ENCODE assay signal across 17 cellular contexts in genomic region chr10:66322261-66322660, GRCh38.
DNase-seq lines count a peak whose midpoint lies in the region; ATAC-seq and TF ChIP-seq lines count a peak whose summit lies in the region.
"Had no signal": no experiment of that assay in that cellular context is flagged by ENCODE, and none has a peak within 500 bp of the region (broad histone marks: within the 10 kb centered on the region; RNA-seq: fewer than 3 reads in every experiment).

No MANE protein-coding gene starts in this region.

- H4K20me1 ChIP-seq in SK-N-SH (ENCODE audit: insufficient read depth), result no peaks in the 10 kb centered on the region

- no peaks in the 10 kb centered on the region for H3K9me3 ChIP-seq in adipocyte (ENCODE audit: control insufficient read depth, low read length)
- H3K9me3 ChIP-seq in SK-N-SH, result no peaks in the 10 kb centered on the region
- H3K9me3 ChIP-seq: vagina had no signal

- no peak overlapping the region for H3K9ac ChIP-seq in adipocyte (ENCODE audit: low read length)
- no peak overlapping the region for H3K9ac ChIP-seq in SK-N-SH

- POLR2A ChIA-PET in SK-N-SH (lab: Yijun Ruan, JAX), result no interaction called here

- ATAC-seq in Right ventricle myocardium superior (ENCODE audit: poor library complexity) (peak; percentile 81), HG02623 (IDR thresholded peaks at IDR 0.05; ENCODE audit: unreplicated experiment) (no peak), GM21825 (IDR thresholded peaks at IDR 0.05; ENCODE audit: unreplicated experiment) (no peak)
- ATAC-seq: SK-N-SH treated with all-trans-retinoic acid at 6 μM for 48 hours had no signal

- peak overlapping the region; percentile 10 for H3K27ac Mint-ChIP-seq in mesothelial cell of epicardium

- no peaks in the 10 kb centered on the region for H3K27me3 Mint-ChIP-seq in mesothelial cell of epicardium (ENCODE audit: low read depth)
- H3K27me3 Mint-ChIP-seq: central memory CD8-positive, alpha-beta T cell had no signal

- no peaks in the 10 kb centered on the region for H3K36me3 ChIP-seq in adipocyte (ENCODE audit: control insufficient read depth, insufficient read depth, low read length, severe bottlenecking)
- H3K36me3 ChIP-seq in SK-N-SH (replicated peaks in 1 of 2; ENCODE audit: control insufficient read depth in 1 of 2, insufficient read depth in 2 of 2, low read length in 1 of 2), result no peaks in the 10 kb centered on the region
- H3K36me3 ChIP-seq: vagina had no signal

- no peak for TF ChIP-seq EP300 in SK-N-SH (IDR thresholded peaks at IDR 0.05; ENCODE audit: borderline replicate concordance in 1 of 2, low read depth in 1 of 2, low read length in 1 of 2)

- H3K79me2 ChIP-seq in SK-N-SH (ENCODE audit: insufficient read depth), result no peaks in the 10 kb centered on the region

- WGBS in SK-N-SH (ENCODE audit: low lambda C conversion rate), result no CpG with 5 or more reads among the region's 1 CpG

- no peak for TF ChIP-seq RAD21 in SK-N-SH (IDR thresholded peaks at IDR 0.05; ENCODE audit: low read length)

- H3K27me3 ChIP-seq in adipocyte (replicated peaks; ENCODE audit: control insufficient read depth, insufficient read depth, low read length), result no peaks in the 10 kb centered on the region
- no peaks in the 10 kb centered on the region for H3K27me3 ChIP-seq in SK-N-SH (ENCODE audit: insufficient read depth)
- H3K27me3 ChIP-seq: vagina had no signal

- H3K27ac ChIP-seq in SK-N-SH (ENCODE audit: low read depth in 2 of 2, low read length in 1 of 2), result no peak overlapping the region
- H3K27ac ChIP-seq: vagina had no signal

- TF ChIP-seq CTCF in mesothelial cell of epicardium (IDR thresholded peaks at IDR 0.05; ENCODE audit: unreplicated experiment) (no peak), SK-N-SH (IDR thresholded peaks at IDR 0.05) (no peak)

- no peak overlapping the region for H3K4me3 ChIP-seq in adipocyte (ENCODE audit: low read length)
- H3K4me3 ChIP-seq in SK-N-SH (ENCODE audit: low read depth in 2 of 2, low read length in 1 of 2), result no peak overlapping the region
- H3K4me3 ChIP-seq: vagina had no signal

- no peaks in the 10 kb centered on the region for H3K9me2 ChIP-seq in SK-N-SH

- H3F3A ChIP-seq in SK-N-SH (replicated peaks; ENCODE audit: insufficient read depth), result no peaks in the 10 kb centered on the region

- no peak overlapping the region for H3K4me2 ChIP-seq in SK-N-SH

- no peak overlapping the region for H2AFZ ChIP-seq in SK-N-SH (ENCODE audit: low read depth)

- no peaks in the 10 kb centered on the region for H3K4me1 ChIP-seq in adipocyte (ENCODE audit: control insufficient read depth, insufficient read depth, low read length)
- no peaks in the 10 kb centered on the region for H3K4me1 ChIP-seq in SK-N-SH (ENCODE audit: control insufficient read depth in 1 of 2, insufficient read depth in 2 of 2, low read depth in 1 of 2, low read length in 1 of 2)
- H3K4me1 ChIP-seq: vagina had no signal

- DNase-seq in COLO668 (lab: John Stamatoyannopoulos, UW; ENCODE audit: unreplicated experiment), result peak; percentile 0
- DNase-seq in adipocyte (ENCODE audit: low read depth), result peak; percentile 96
- no peak for DNase-seq in Right ventricle myocardium superior
- no peak for DNase-seq in mesothelial cell of epicardium (ENCODE audit: low spot score in 2 of 2, unreplicated experiment in 2 of 2)
- no peak for DNase-seq in SK-N-SH
- DNase-seq in stimulated activated CD8-positive, alpha-beta memory T cell treated with anti-CD3 and anti-CD28 coated beads, Interleukin-4, amount 100 ng/mL, for 48 hours, result no peak
- DNase-seq: activated naive CD4-positive, alpha-beta T cell treated with Interleukin-2 at 50 U/mL for 16 hours; erythroblast; head of caudate nucleus; kidney glomerular epithelial cell; stimulated activated naive CD4-positive, alpha-beta T cell treated with Interleukin-2 at 50 U/mL for 16 hours had no signal

- intact Hi-C loops in Right ventricle myocardium superior (cut with DNase I), result no loop called here

- H3K9me3 Mint-ChIP-seq in mesothelial cell of epicardium, result no peaks in the 10 kb centered on the region
- H3K9me3 Mint-ChIP-seq: neural crest cell had no signal

- H3K36me3 Mint-ChIP-seq in mesothelial cell of epicardium, result no peaks in the 10 kb centered on the region

- CTCF ChIA-PET in SK-N-SH (lab: Yijun Ruan, JAX), result no interaction called here

- no peak overlapping the region for H3K4me3 Mint-ChIP-seq in mesothelial cell of epicardium
- H3K4me3 Mint-ChIP-seq: central memory CD8-positive, alpha-beta T cell; neural crest cell had no signal

- peaks cover 8% of the 10 kb centered on the region for H3K4me1 Mint-ChIP-seq in mesothelial cell of epicardium
- H3K4me1 Mint-ChIP-seq: central memory CD8-positive, alpha-beta T cell had no signal

TF ChIP-seq in SK-N-SH, 30 proteins besides CTCF, POLR2A, EP300 and RAD21:
- TF ChIP-seq SIN3A (IDR thresholded peaks at IDR 0.05; ENCODE audit: borderline replicate concordance, low read depth, low read length), result no peak

Comparison
In these comparisons a context has a peak if more than half of its experiments do, and no peak if none do; other contexts are left out.
1. DNase-seq: peak in COLO668 (single experiment) and adipocyte (single experiment); none in Right ventricle myocardium superior (single experiment), mesothelial cell of epicardium (0 of 2), SK-N-SH (single experiment) and stimulated activated CD8-positive, alpha-beta memory T cell treated with anti-CD3 and anti-CD28 coated beads, Interleukin-4, amount 100 ng/mL, for 48 hours (single experiment).